ENCODE assay signal across 8 cellular contexts in genomic region chr9:133029994-133030316, GRCh38. TPM values are rescaled to one million over a fixed set of nuclear protein-coding genes. Genes with fewer than 3 reads are reported as not detected.
DNase-seq lines count a peak whose midpoint lies in the region; ATAC-seq, FAIRE-seq and TF ChIP-seq lines count a peak whose summit lies in the region.

No MANE protein-coding gene starts in this region.

- peak overlapping the region; percentile 95 for H3K27ac Mint-ChIP-seq in Caco-2 (ENCODE audit: unreplicated experiment)

- no peak for FAIRE-seq in GM12878 (lab: Jason Lieb, UNC)

- peaks cover 15% of the 10 kb centered on the region for H3K4me1 Mint-ChIP-seq in Caco-2 (ENCODE audit: low read depth, unreplicated experiment)

- H3K4me1 ChIP-seq in Caco-2 (peaks cover 9% of the 10 kb centered on the region; the same call in 1 of the 2 replicates), GM12878 (ENCODE audit: control insufficient read depth, insufficient read depth, low read length) (peaks cover 13% of the 10 kb centered on the region), lower lobe of right lung (peaks cover 33% of the 10 kb centered on the region), aorta (ENCODE audit: control insufficient read depth in 1 of 2, insufficient read depth in 2 of 2, low read length in 2 of 2) (peaks cover 2 to 5% of the 10 kb centered on the region in 2 donors)

- ATAC-seq in HG03108 (IDR thresholded peaks at IDR 0.05; ENCODE audit: unreplicated experiment), result peak; percentile 12
- peak; percentile 36 for ATAC-seq in GM12878
- peak; percentile 5 to 6 for ATAC-seq in lower lobe of right lung
- peak; percentile 24 for ATAC-seq in aorta (ENCODE audit: low FRiP score)
- no peak for ATAC-seq in HG02970 (IDR thresholded peaks at IDR 0.05; ENCODE audit: low FRiP score, unreplicated experiment)
- ATAC-seq in GM21576 (IDR thresholded peaks at IDR 0.05; ENCODE audit: unreplicated experiment), result no peak

- peaks cover 25% of the 10 kb centered on the region for H3K36me3 Mint-ChIP-seq in Caco-2 (ENCODE audit: insufficient read depth, unreplicated experiment)

- H3K36me3 ChIP-seq in Caco-2 (ENCODE audit: control insufficient read depth, insufficient read depth, low read length) (peaks cover 1% of the 10 kb centered on the region), GM12878 (ENCODE audit: control insufficient read depth in 2 of 2, insufficient read depth in 2 of 2, low read length in 1 of 2) (peaks cover 0 to 2% of the 10 kb centered on the region in 2 experiments; a peak in 1 of 4 replicates), lower lobe of right lung (peaks cover 7% of the 10 kb centered on the region), aorta (ENCODE audit: control insufficient read depth in 1 of 2, insufficient read depth in 2 of 2, low read length in 1 of 2) (no peaks in the 10 kb centered on the region)

- peaks cover 46% of the 10 kb centered on the region for H3K79me2 ChIP-seq in GM12878 (ENCODE audit: control insufficient read depth, insufficient read depth, low read length)

- peak overlapping the region; percentile 56; the same call in 1 of the 2 replicates for H3K4me2 ChIP-seq in GM12878 (ENCODE audit: control insufficient read depth, insufficient read depth)

- POLR2A ChIA-PET in Caco-2 (lab: Charles Lee), result interaction anchor here (0.6 to 1.8 kb wide), 14 partner anchors 8 to 388 kb away, joined by 3 to 17 read pairs (median 4); partner anchors contain the start of genes MED22, REXO4 and RPL7A
- POLR2A ChIA-PET in GM12878 (lab: Charles Lee), result interaction anchor here (0.6 to 2.2 kb wide), 7 partner anchors 8 to 448 kb away, joined by 3 to 17 read pairs (median 3); partner anchors contain the start of gene ADAMTS13

- CTCF ChIA-PET in Caco-2 (lab: Charles Lee), result interaction anchor here (0.6 to 1.6 kb wide), 5 partner anchors 8 to 202 kb away, joined by 4 to 27 read pairs (median 6); partner anchors contain the start of gene GFI1B
- CTCF ChIA-PET in GM12878 (lab: Yijun Ruan, JAX), result interaction anchor here (0.6 to 5.1 kb wide), 9 partner anchors 7 to 456 kb away, joined by 3 to 52 read pairs (median 4); no protein-coding TSS in a partner anchor

- RAD21 ChIA-PET in GM12878 (lab: Charles Lee; ENCODE audit: unreplicated experiment), result interaction anchor here (0.9 to 2.2 kb wide), 9 partner anchors 8 to 122 kb away, joined by 3 to 18 read pairs (median 4); partner anchors contain the start of gene TSC1

- no peak for TF ChIP-seq EP300 in GM12878 (IDR thresholded peaks at IDR 0.05; ENCODE audit: borderline replicate concordance in 1 of 2, control insufficient read depth in 1 of 2, low read depth in 2 of 2, low read length in 2 of 2)

- H3K4me3 Mint-ChIP-seq in Caco-2 (ENCODE audit: unreplicated experiment), result peak overlapping the region; percentile 89

- TF ChIP-seq CTCF in Caco-2 (IDR thresholded peaks at IDR 0.05; ENCODE audit: insufficient read depth in 1 of 2, low read depth in 1 of 2, low read length in 1 of 2, severe bottlenecking in 1 of 2, unreplicated experiment in 1 of 2) (no peak), GM12878 (IDR thresholded peaks at IDR 0.05 in 2 of 3, conservative IDR thresholded peaks at IDR 0.05 in 1 of 3; ENCODE audit: control insufficient read depth in 2 of 3, extremely low read depth in 1 of 3, insufficient read depth in 1 of 3, low read depth in 3 of 3, low read length in 3 of 3) (no peak), lower lobe of right lung (IDR thresholded peaks at IDR 0.05) (no peak)

- H3K9me3 ChIP-seq in Caco-2 (no peaks in the 10 kb centered on the region), GM12878 (replicated peaks; ENCODE audit: control insufficient read depth, insufficient read depth, low read length) (no peaks in the 10 kb centered on the region; the same call in 2 of the 3 replicates), lower lobe of right lung (no peaks in the 10 kb centered on the region), aorta (ENCODE audit: control insufficient read depth, low read length) (no peaks in the 10 kb centered on the region)

- H3K27me3 ChIP-seq in Caco-2 (replicated peaks; ENCODE audit: control insufficient read depth, insufficient read depth, low read length), result no peaks in the 10 kb centered on the region
- H3K27me3 ChIP-seq in GM12878 (replicated peaks in 1 of 2; ENCODE audit: control insufficient read depth in 2 of 2, insufficient read depth in 2 of 2, low read length in 1 of 2), result no peaks in the 10 kb centered on the region
- no peaks in the 10 kb centered on the region for H3K27me3 ChIP-seq in lower lobe of right lung (ENCODE audit: low read depth)
- no peaks in the 10 kb centered on the region for H3K27me3 ChIP-seq in aorta (ENCODE audit: control insufficient read depth in 1 of 2, insufficient read depth in 2 of 2, low read length in 1 of 2)

- no peaks in the 10 kb centered on the region for H3K9me3 Mint-ChIP-seq in Caco-2 (ENCODE audit: unreplicated experiment)

- H3K27ac ChIP-seq in GM12878 (ENCODE audit: control insufficient read depth, insufficient read depth) (peak overlapping the region; percentile 91), lower lobe of right lung (peak overlapping the region; percentile 97), aorta (ENCODE audit: low read depth in 1 of 2, low read length in 2 of 2) (peak overlapping the region in 1 of 2 donors; percentile 80)

- no peaks in the 10 kb centered on the region for H4K20me1 ChIP-seq in GM12878 (ENCODE audit: control insufficient read depth, insufficient read depth)

- H3K4me3 ChIP-seq in Caco-2 (ENCODE audit: low read depth, low read length) (peak overlapping the region; percentile 94), GM12878 (peak overlapping the region; percentile 63), lower lobe of right lung (peak overlapping the region; percentile 91), aorta (ENCODE audit: low read length in 2 of 2) (peak overlapping the region; percentile 83 to 92)

- intact Hi-C loops in Caco-2 (cut with micrococcal nuclease; ENCODE audit: unreplicated experiment), result loop anchor here (1.0 kb wide), 1 partner anchor 8 kb away; no protein-coding TSS in a partner anchor
- intact Hi-C loops in GM12878 (cut with micrococcal nuclease; ENCODE audit: unreplicated experiment), result loop anchor here (10.0 kb wide), 1 partner anchor 455 kb away; no protein-coding TSS in a partner anchor
- intact Hi-C loops in lower lobe of right lung (cut with DNase I), result no loop called here
- intact Hi-C loops in aorta (cut with DNase I), result loop anchor here in 1 of 2 donors (10.0 kb wide), 2 partner anchors 75 to 115 kb away; no protein-coding TSS in a partner anchor

- H3K9ac ChIP-seq in GM12878 (ENCODE audit: control insufficient read depth, insufficient read depth, low read length), result peak overlapping the region; percentile 92

- DNase-seq in Caco-2 (no peak), GM12878 (ENCODE audit: low read depth, low spot score) (no peak), lower lobe of right lung (peak; percentile 58), aorta (peak in 1 of 2 donors; percentile 81), SIG-M5 treated with dmso at 0.1 percent for 504 hours (lab: John Stamatoyannopoulos, UW; ENCODE audit: unreplicated experiment) (no peak)

- 1% methylated on average over 26 of the region's 28 CpGs for WGBS in GM12878 (ENCODE audit: insufficient coverage, insufficient replicate concordance, low lambda C conversion rate, missing lambda C conversion rate)
- WGBS in aorta, 2 donors, result 0% methylated on average over 28 of the region's 28 CpGs

- peaks cover 5% of the 10 kb centered on the region for H3K27me3 Mint-ChIP-seq in Caco-2 (ENCODE audit: insufficient read depth, unreplicated experiment)

- no peak for TF ChIP-seq RAD21 in GM12878 (IDR thresholded peaks at IDR 0.05; ENCODE audit: insufficient read depth, low read depth, low read length)

- SMC1A ChIA-PET in GM12878 (lab: Charles Lee; ENCODE audit: uncharacterized antibody, unreplicated experiment), result interaction anchor here (0.6 to 6.9 kb wide), 4 partner anchors 6 to 678 kb away, joined by 3 to 31 read pairs (median 4); no protein-coding TSS in a partner anchor

- BruUV-seq in Caco-2 (replicated peaks; lab: Mats Ljungman, UMichigan) (TSS peak; percentile 95), GM12878 (replicated peaks; lab: Mats Ljungman, UMichigan) (TSS peak; percentile 99)

- no peak for TF ChIP-seq POLR2A in GM12878 (IDR thresholded peaks at IDR 0.05; ENCODE audit: low read depth, low read length)

- in situ Hi-C loops in GM12878 (cut with MboI), result no loop called here

- H2AFZ ChIP-seq in GM12878 (ENCODE audit: control insufficient read depth, low read depth, low read length), result peak overlapping the region; percentile 72

RNA-seq across cellular contexts. Expression of gene GTF3C5, which starts 0.8 kb away (rescaled TPM):
- total RNA-seq in Caco-2 (2022) (73.1 and 80.8 TPM in 2 replicates), GM12878 (2014; rRNA removed) (72.8 and 73.3 TPM in 2 replicates), GM12878 (2014; rRNA removed; fragmentation: Illumina TruSeq; extraction: Trizol) (46.5 and 49.3 TPM in 2 replicates), GM12878 (2021) (59.3 and 68.2 TPM in 2 replicates), lower lobe of right lung (44.8 TPM), aorta (10 to 100 TPM; 35.6 to 42.9 TPM)
- total RNA-seq in GM12878 (2013; cell fraction: nucleolus; rRNA removed), result 78.9 and 80.6 TPM in 2 replicates
- polyA plus RNA-seq in GM12878 (2011; ENCODE audit: low read depth), result 21.7 TPM
- polyA plus RNA-seq in GM12878 (2011; rRNA removed) (49.9 and 78.8 TPM in 2 replicates), GM12878 (2014; fragmentation: Illumina TruSeq; extraction: Trizol) (33.8 and 52.0 TPM in 2 replicates), GM12878 (2014; fragmentation: Nextera tagmentation; extraction: Ambion mirVana) (1 to 10 TPM; 2.2 to 6.9 TPM), GM12878 (2014; rRNA removed) (69.2 and 69.4 TPM in 2 replicates), GM12878 (2016; fragmentation: Nextera tagmentation; extraction: Ambion mirVana) (10 to 100 TPM; 75.6 to 81.1 TPM), aorta (10 to 100 TPM; 17.8 to 91.6 TPM)
- polyA plus RNA-seq in GM12878 (2011; cell fraction: cytosol; rRNA removed), result 80.4 and 105 TPM in 2 replicates
- polyA plus RNA-seq in GM12878 (2011; cell fraction: nucleus; rRNA removed), result 309 and 349 TPM in 2 replicates
- 46.1 and 46.3 TPM in 2 replicates for polyA plus RNA-seq in GM12878 (2012)
- 53.6 and 101 TPM in 2 replicates for polyA minus RNA-seq in GM12878 (2011; rRNA and poly(A)+ RNA removed)
- polyA minus RNA-seq in GM12878 (2011; cell fraction: cytosol; rRNA and poly(A)+ RNA removed), result 26.2 and 33.7 TPM in 2 replicates
- 70.5 and 70.7 TPM in 2 replicates for polyA minus RNA-seq in GM12878 (2011; cell fraction: nucleus; rRNA and poly(A)+ RNA removed)

RNA-seq across cellular contexts. Expression of gene CEL, which starts 31.8 kb away (rescaled TPM):
- 1.9 and 2.0 TPM in 2 replicates for total RNA-seq in Caco-2 (2022)
- 0.29 and 0.64 TPM in 2 replicates for total RNA-seq in GM12878 (2013; cell fraction: nucleolus; rRNA removed)
- 0.23 and 0.27 TPM in 2 replicates for total RNA-seq in GM12878 (2014; rRNA removed)
- 0.36 and 0.41 TPM in 2 replicates for total RNA-seq in GM12878 (2014; rRNA removed; fragmentation: Illumina TruSeq; extraction: Trizol)
- 4.1 and 4.6 TPM in 2 replicates for total RNA-seq in GM12878 (2021)
- 0.17 TPM for polyA plus RNA-seq in GM12878 (2011; ENCODE audit: low read depth)
- polyA plus RNA-seq in GM12878 (2011; rRNA removed), result 0.04 and 0.15 TPM in 2 replicates
- 0.15 and 0.20 TPM in 2 replicates for polyA plus RNA-seq in GM12878 (2011; cell fraction: cytosol; rRNA removed)
- 1.3 and 2.2 TPM in 2 replicates for polyA plus RNA-seq in GM12878 (2011; cell fraction: nucleus; rRNA removed)
- 0.74 and 0.97 TPM in 2 replicates for polyA plus RNA-seq in GM12878 (2012)
- polyA plus RNA-seq in GM12878 (2014; fragmentation: Illumina TruSeq; extraction: Trizol), result 0.25 and 0.51 TPM in 2 replicates
- polyA plus RNA-seq in GM12878 (2014; fragmentation: Nextera tagmentation; extraction: Ambion mirVana), result not detected
- polyA plus RNA-seq in GM12878 (2014; rRNA removed), result 0.80 and 1.2 TPM in 2 replicates
- polyA plus RNA-seq in GM12878 (2016; fragmentation: Nextera tagmentation; extraction: Ambion mirVana), result under 1 TPM; 0.05 to 0.15 TPM
- 0.10 TPM in 1 of 2 replicates, not detected in the other for polyA minus RNA-seq in GM12878 (2011; rRNA and poly(A)+ RNA removed)
- polyA minus RNA-seq in GM12878 (2011; cell fraction: cytosol; rRNA and poly(A)+ RNA removed), result 0.53 TPM in 1 of 2 replicates, not detected in the other
- 0.29 TPM in 1 of 2 replicates, not detected in the other for polyA minus RNA-seq in GM12878 (2011; cell fraction: nucleus; rRNA and poly(A)+ RNA removed)
- 1.4 TPM for total RNA-seq in lower lobe of right lung
- 1 to 10 TPM; 3.6 to 4.5 TPM for total RNA-seq in aorta
- 1 to 10 TPM; 1.5 to 3.9 TPM for polyA plus RNA-seq in aorta

RNA-seq across cellular contexts. Expression of gene GFI1B, which starts 51.5 kb away (rescaled TPM):
- 0.79 and 1.3 TPM in 2 replicates for total RNA-seq in Caco-2 (2022)
- total RNA-seq in GM12878 (2013; cell fraction: nucleolus; rRNA removed), result not detected in 2 replicates
- not detected in 2 replicates for total RNA-seq in GM12878 (2014; rRNA removed)
- total RNA-seq in GM12878 (2014; rRNA removed; fragmentation: Illumina TruSeq; extraction: Trizol), result not detected in 2 replicates
- not detected in 2 replicates for total RNA-seq in GM12878 (2021)
- not detected for polyA plus RNA-seq in GM12878 (2011; ENCODE audit: low read depth)
- 0.11 and 0.29 TPM in 2 replicates for polyA plus RNA-seq in GM12878 (2011; rRNA removed)
- 0.07 and 0.13 TPM in 2 replicates for polyA plus RNA-seq in GM12878 (2011; cell fraction: cytosol; rRNA removed)
- 0.15 and 0.18 TPM in 2 replicates for polyA plus RNA-seq in GM12878 (2011; cell fraction: nucleus; rRNA removed)
- not detected in 2 replicates for polyA plus RNA-seq in GM12878 (2012)
- 0.04 TPM in 1 of 2 replicates, not detected in the other for polyA plus RNA-seq in GM12878 (2014; fragmentation: Illumina TruSeq; extraction: Trizol)
- polyA plus RNA-seq in GM12878 (2014; fragmentation: Nextera tagmentation; extraction: Ambion mirVana), result not detected
- polyA plus RNA-seq in GM12878 (2014; rRNA removed), result not detected in 2 replicates
- polyA plus RNA-seq in GM12878 (2016; fragmentation: Nextera tagmentation; extraction: Ambion mirVana), result under 1 TPM in 1 of 2 experiments, not detected in 1; 0.05 TPM
- not detected in 2 replicates for polyA minus RNA-seq in GM12878 (2011; rRNA and poly(A)+ RNA removed)
- not detected in 2 replicates for polyA minus RNA-seq in GM12878 (2011; cell fraction: cytosol; rRNA and poly(A)+ RNA removed)
- not detected in 2 replicates for polyA minus RNA-seq in GM12878 (2011; cell fraction: nucleus; rRNA and poly(A)+ RNA removed)
- 1.1 TPM for total RNA-seq in lower lobe of right lung
- not detected for total RNA-seq in aorta
- polyA plus RNA-seq in aorta, result not detected

Comparison
In these comparisons a context has a peak if more than half of its experiments do, and no peak if none do; other contexts are left out.
1. ATAC-seq: peak in HG03108 (single experiment), GM12878 (single experiment), lower lobe of right lung (2 of 2) and aorta (single experiment); none in HG02970 (single experiment) and GM21576 (single experiment).
2. Peak in every context shown above with its lines, with median percentiles within 50 percentile points of each other: H3K4me3 ChIP-seq.